Comparison of ENCODE assay signal across 9 cellular contexts in genomic region chr2:43051316-43051715, GRCh38.
DNase-seq lines count a peak whose midpoint lies in the region; ATAC-seq and TF ChIP-seq lines count a peak whose summit lies in the region.
"Had no signal": no experiment of that assay in that cellular context is flagged by ENCODE, and none has a peak within 500 bp of the region (broad histone marks: within the 10 kb centered on the region; RNA-seq: fewer than 3 reads in every experiment).

No MANE protein-coding gene starts in this region.

- no peak overlapping the region for H3K4me3 ChIP-seq in brain microvascular endothelial cell (ENCODE audit: low read depth, low read length)

- intact Hi-C loops in CD4-positive, alpha-beta T cell (cut with DNase I, micrococcal nuclease), result no loop called here

- in situ Hi-C loops in brain microvascular endothelial cell (cut with HindIII; ENCODE audit: low pct_ligation_motif_present, low sequenced_read_pairs), result no loop called here

- no peaks in the 10 kb centered on the region for H3K27me3 ChIP-seq in CD4-positive, alpha-beta T cell (ENCODE audit: control insufficient read depth, insufficient read depth, low read length)
- H3K27me3 ChIP-seq in brain microvascular endothelial cell (replicated peaks), result no peaks in the 10 kb centered on the region

- H3K4me1 Mint-ChIP-seq in CD4-positive, alpha-beta T cell (ENCODE audit: low read depth), result peaks cover 34% of the 10 kb centered on the region
- peaks cover 48% of the 10 kb centered on the region for H3K4me1 Mint-ChIP-seq in neural crest cell

- H3K9me3 Mint-ChIP-seq in CD4-positive, alpha-beta T cell, result no peaks in the 10 kb centered on the region
- no peaks in the 10 kb centered on the region for H3K9me3 Mint-ChIP-seq in neural crest cell
- H3K9me3 Mint-ChIP-seq: H9 had no signal

- TF ChIP-seq CTCF in CD4-positive, alpha-beta T cell (IDR thresholded peaks at IDR 0.05), result no peak
- TF ChIP-seq CTCF in brain microvascular endothelial cell (IDR thresholded peaks at IDR 0.05; ENCODE audit: low read depth, low read length, missing control alignments) (no peak), neural crest cell (conservative IDR thresholded peaks at IDR 0.05) (no peak)

- POLR2A ChIA-PET in CD4-positive, alpha-beta T cell (lab: Charles Lee), result interaction anchor here (0.6 to 1.6 kb wide), 5 partner anchors 8 to 240 kb away, joined by 3 to 10 read pairs (median 3); no protein-coding TSS in a partner anchor

- no peaks in the 10 kb centered on the region for H3K36me3 Mint-ChIP-seq in CD4-positive, alpha-beta T cell (ENCODE audit: low read depth)
- H3K36me3 Mint-ChIP-seq in neural crest cell (ENCODE audit: low read depth), result no peaks in the 10 kb centered on the region

- H3K27ac ChIP-seq in CD4-positive, alpha-beta T cell (ENCODE audit: low read depth, low read length), result no peak overlapping the region
- no peak overlapping the region for H3K27ac ChIP-seq in brain microvascular endothelial cell

- peak overlapping the region; percentile 69 for H3K27ac Mint-ChIP-seq in CD4-positive, alpha-beta T cell
- peak overlapping the region; percentile 53 for H3K27ac Mint-ChIP-seq in neural crest cell (ENCODE audit: unreplicated experiment)
- H3K27ac Mint-ChIP-seq: H9 had no signal

- H3K4me3 Mint-ChIP-seq in CD4-positive, alpha-beta T cell, result no peak overlapping the region
- no peak overlapping the region for H3K4me3 Mint-ChIP-seq in neural crest cell
- H3K4me3 Mint-ChIP-seq: H9 had no signal

- no peaks in the 10 kb centered on the region for H3K9me3 ChIP-seq in CD4-positive, alpha-beta T cell (ENCODE audit: control insufficient read depth, low read length)

- no peaks in the 10 kb centered on the region for H3K36me3 ChIP-seq in brain microvascular endothelial cell (replicated peaks)

- H3K27me3 Mint-ChIP-seq in CD4-positive, alpha-beta T cell, result no peaks in the 10 kb centered on the region
- no peaks in the 10 kb centered on the region for H3K27me3 Mint-ChIP-seq in neural crest cell (ENCODE audit: low read depth)

- peak in 7 of 10 experiments; percentile 26 to 53 (median 40) for DNase-seq in CD4-positive, alpha-beta T cell
- DNase-seq in NCI-H460 (ENCODE audit: extremely low read depth, low read depth) (peak; percentile 9), brain microvascular endothelial cell (peak; percentile 73), neural crest cell (ENCODE audit: low read depth, low spot score) (no peak)
- DNase-seq in effector CD4-positive, alpha-beta T cell, result no peak
- DNase-seq: H9 had no signal

- ATAC-seq in CD4-positive, alpha-beta T cell (ENCODE audit: poor library complexity), result peak; percentile 96
- ATAC-seq in HG03159 (IDR thresholded peaks at IDR 0.05; ENCODE audit: unreplicated experiment) (no peak), HG03280 (IDR thresholded peaks at IDR 0.05; ENCODE audit: unreplicated experiment) (no peak), HG02970 (IDR thresholded peaks at IDR 0.05; ENCODE audit: low FRiP score, unreplicated experiment) (no peak)

- CTCF ChIA-PET in CD4-positive, alpha-beta T cell (lab: Charles Lee), result no interaction called here

Comparison
In these comparisons a context has a peak if more than half of its experiments do, and no peak if none do; other contexts are left out.
1. DNase-seq: peak in CD4-positive, alpha-beta T cell (7 of 10), NCI-H460 (single experiment) and brain microvascular endothelial cell (single experiment); none in neural crest cell (single experiment) and effector CD4-positive, alpha-beta T cell (single experiment).